Comparison of ENCODE assay signal across 8 cellular contexts in genomic region chr4:6909113-6909969, GRCh38. TPM values are rescaled to one million over a fixed set of nuclear protein-coding genes. Genes with fewer than 3 reads are reported as not detected.
DNase-seq lines count a peak whose midpoint lies in the region; ATAC-seq, FAIRE-seq and TF ChIP-seq lines count a peak whose summit lies in the region.

TSS of gene TBC1D14 (plus strand) at chr4:6909826. CDS start at chr4:6923390, 13,564 bp downstream.

- H3K36me3 Mint-ChIP-seq in Calu3 (ENCODE audit: insufficient read depth, unreplicated experiment) = peaks cover 38% of the 10 kb centered on the region
- peaks cover 11% of the 10 kb centered on the region for H3K36me3 Mint-ChIP-seq in activated T-cell treated with anti-CD3 and anti-CD28 coated beads, Interleukin-2, amount 50 U/mL, for 24 hours (ENCODE audit: low read depth)

- H4K20me1 ChIP-seq in OCI-LY7 (ENCODE audit: insufficient read depth, low read length) = no peaks in the 10 kb centered on the region

- H3K4me3 Mint-ChIP-seq in Calu3 (ENCODE audit: low read depth, unreplicated experiment) = peak within 1 kb of the TSS; percentile 94
- H3K4me3 Mint-ChIP-seq in activated T-cell treated with anti-CD3 and anti-CD28 coated beads, Interleukin-2, amount 50 U/mL, for 24 hours = peak within 1 kb of the TSS; percentile 93

- no peaks in the 10 kb centered on the region for H3K9me2 ChIP-seq in OCI-LY7 (ENCODE audit: insufficient read depth, low read length)

- TF ChIP-seq CTCF in Calu3 (IDR thresholded peaks at IDR 0.05; ENCODE audit: unreplicated experiment) (no peak), OCI-LY7 (conservative IDR thresholded peaks at IDR 0.05; ENCODE audit: low read length) (peak; percentile 37; the same call in 1 of the 2 replicates)

- peak within 1 kb of the TSS; percentile 77 for H3K27ac ChIP-seq in OCI-LY7 (ENCODE audit: low read depth, low read length, poor library complexity, severe bottlenecking)

- no peaks in the 10 kb centered on the region for H3K27me3 Mint-ChIP-seq in Calu3 (ENCODE audit: unreplicated experiment)
- no peaks in the 10 kb centered on the region for H3K27me3 Mint-ChIP-seq in activated T-cell treated with anti-CD3 and anti-CD28 coated beads, Interleukin-2, amount 50 U/mL, for 24 hours

- H2AFZ ChIP-seq in OCI-LY7 (ENCODE audit: low read length) = peak within 1 kb of the TSS; percentile 86; the same call in 1 of the 2 replicates

- BruUV-seq in Calu3 (replicated peaks; lab: Mats Ljungman, UMichigan) (no TSS peak), OCI-LY7 (replicated peaks; lab: Mats Ljungman, UMichigan) (TSS peak; percentile 89)

- CTCF ChIA-PET in Calu3 (lab: Charles Lee) = interaction anchor here (0.6 to 1.0 kb wide), 2 partner anchors 75 to 172 kb away, joined by 4 read pairs; no protein-coding TSS in a partner anchor
- CTCF ChIA-PET in OCI-LY7 (lab: Charles Lee; ENCODE audit: unreplicated experiment) = interaction anchor here (0.6 to 1.5 kb wide), 3 partner anchors 10 to 162 kb away, joined by 3 to 5 read pairs (median 3); a partner anchor contains a TSS

- no peaks in the 10 kb centered on the region for H3K79me2 ChIP-seq in OCI-LY7 (ENCODE audit: insufficient read depth, low read depth, low read length)

- no peaks in the 10 kb centered on the region for H3K36me3 ChIP-seq in OCI-LY7 (ENCODE audit: insufficient read depth, low read length)

- peak within 1 kb of the TSS; percentile 95 for H3K4me2 ChIP-seq in OCI-LY7 (ENCODE audit: low read length)

- H3K4me1 Mint-ChIP-seq in Calu3 (ENCODE audit: low read depth, unreplicated experiment) = peaks cover 17% of the 10 kb centered on the region
- peaks cover 57% of the 10 kb centered on the region for H3K4me1 Mint-ChIP-seq in activated T-cell treated with anti-CD3 and anti-CD28 coated beads, Interleukin-2, amount 50 U/mL, for 24 hours (ENCODE audit: low read depth)

- intact Hi-C loops in Calu3 (cut with micrococcal nuclease; ENCODE audit: unreplicated experiment) (loop anchor here (5.0 kb wide), 2 partner anchors 78 to 173 kb away; no protein-coding TSS in a partner anchor), OCI-LY7 (cut with micrococcal nuclease; ENCODE audit: unreplicated experiment) (loop anchor here (1.0 to 5.0 kb wide), 4 partner anchors 63 to 159 kb away; partner anchors contain the start of gene GRPEL1)

- POLR2A ChIA-PET in OCI-LY7 (lab: Charles Lee) = interaction anchor here (0.6 to 2.2 kb wide), 14 partner anchors 15 to 334 kb away, joined by 3 to 8 read pairs (median 4); partner anchors contain the start of genes GRPEL1 and MAN2B2

- ATAC-seq in GM21367 (IDR thresholded peaks at IDR 0.05; ENCODE audit: unreplicated experiment) (peak; percentile 82), esophagus mucosa (peak; percentile 92)

- no peaks in the 10 kb centered on the region for H3K9me3 ChIP-seq in OCI-LY7 (ENCODE audit: low read length)

- peak; percentile 83 for DNase-seq in Calu3
- peak; percentile 88 for DNase-seq in HTR-8/SVneo (ENCODE audit: insufficient read length, low spot score)
- peak; percentile 89 for DNase-seq in OCI-LY7 (ENCODE audit: low spot score)
- peak; percentile 93 for DNase-seq in activated T-cell treated with anti-CD3 and anti-CD28 coated beads, Interleukin-2, amount 50 U/mL, for 24 hours
- peak; percentile 90 for DNase-seq in myocyte (ENCODE audit: low read depth)
- peak; percentile 64 to 78 for DNase-seq in stimulated activated CD8-positive, alpha-beta memory T cell treated with anti-CD3 and anti-CD28 coated beads, Interleukin-7, amount 100 ng/mL, for 48 hours (ENCODE audit: extremely low read depth in 1 of 2, low read depth in 1 of 2)

- no peaks in the 10 kb centered on the region for H3K9me3 Mint-ChIP-seq in Calu3 (ENCODE audit: low read depth, unreplicated experiment)
- no peaks in the 10 kb centered on the region for H3K9me3 Mint-ChIP-seq in activated T-cell treated with anti-CD3 and anti-CD28 coated beads, Interleukin-2, amount 50 U/mL, for 24 hours

- peaks cover 39% of the 10 kb centered on the region for H3K4me1 ChIP-seq in OCI-LY7 (ENCODE audit: insufficient read depth, low read length, poor library complexity, severe bottlenecking)

- FAIRE-seq in HTR-8/SVneo (lab: Jason Lieb, UNC) = no peak

- H3K27ac Mint-ChIP-seq in Calu3 (ENCODE audit: unreplicated experiment) = peak within 1 kb of the TSS; percentile 75
- H3K27ac Mint-ChIP-seq in activated T-cell treated with anti-CD3 and anti-CD28 coated beads, Interleukin-2, amount 50 U/mL, for 24 hours = peak within 1 kb of the TSS; percentile 94

- peak within 1 kb of the TSS; percentile 73 for H3K4me3 ChIP-seq in OCI-LY7 (ENCODE audit: low read depth, low read length, poor library complexity, severe bottlenecking)

RNA-seq across cellular contexts. Expression of gene TBC1D14, which starts in this region (rescaled TPM):
- total RNA-seq in Calu3 (2022) (26.1 and 26.4 TPM in 2 replicates), OCI-LY7 (2022) (44.1 and 50.4 TPM in 2 replicates), esophagus mucosa (48.1 TPM), myocyte (48.6 and 51.8 TPM in 2 replicates)
- total RNA-seq in OCI-LY7 (2014; rRNA removed; shearing (Covaris generic)) = 35.6 and 38.4 TPM in 2 replicates
- polyA plus RNA-seq in myocyte (2012) = 31.4 TPM

Comparison
In these comparisons a context has a peak if more than half of its experiments do, and no peak if none do; other contexts are left out.
1. Peak in every context shown above with its lines: DNase-seq, ATAC-seq, H3K4me3 ChIP-seq and H3K27ac ChIP-seq.